In genomic region chr9:80995759-80996158, GRCh38 we compare ENCODE assay signal across 18 cellular contexts.
DNase-seq lines count a peak whose midpoint lies in the region; ATAC-seq, FAIRE-seq and TF ChIP-seq lines count a peak whose summit lies in the region.
"Had no signal": no experiment of that assay in that cellular context is flagged by ENCODE, and none has a peak within 500 bp of the region (broad histone marks: within the 10 kb centered on the region; RNA-seq: fewer than 3 reads in every experiment).

No MANE protein-coding gene starts in this region.

- no peaks in the 10 kb centered on the region for H3K36me3 ChIP-seq in bronchial epithelial cell (ENCODE audit: control insufficient read depth, insufficient read depth, low read length)
- H3K36me3 ChIP-seq: lower lobe of right lung, prostate gland, WERI-Rb-1 had no signal

- no peaks in the 10 kb centered on the region for H3K27me3 Mint-ChIP-seq in Calu3 (ENCODE audit: unreplicated experiment)
- H3K27me3 Mint-ChIP-seq in activated CD8-positive, alpha-beta T cell treated with anti-CD3 and anti-CD28 coated beads for 36 hours: peaks cover 2% of the 10 kb centered on the region
- H3K27me3 Mint-ChIP-seq: stimulated activated naive CD8-positive, alpha-beta T cell treated with anti-CD3 and anti-CD28 coated beads, Interleukin-15, amount 100 ng/mL, for 72 hours had no signal

- H3K4me3 Mint-ChIP-seq in Calu3 (ENCODE audit: low read depth, unreplicated experiment): no peak overlapping the region
- H3K4me3 Mint-ChIP-seq in activated CD8-positive, alpha-beta T cell treated with anti-CD3 and anti-CD28 coated beads for 36 hours: no peak overlapping the region
- H3K4me3 Mint-ChIP-seq: natural killer cell; stimulated activated naive CD8-positive, alpha-beta T cell treated with anti-CD3 and anti-CD28 coated beads, Interleukin-15, amount 100 ng/mL, for 72 hours had no signal

- no TSS peak for BruUV-seq in Calu3 (replicated peaks; lab: Mats Ljungman, UMichigan)

- no peaks in the 10 kb centered on the region for H3K27me3 ChIP-seq in bronchial epithelial cell (ENCODE audit: control insufficient read depth, insufficient read depth, low read length)

- no peak for DNase-seq in Calu3
- peak; percentile 89 for DNase-seq in M059J (ENCODE audit: low read depth)
- peak; percentile 82 for DNase-seq in bronchial epithelial cell (ENCODE audit: low read depth)
- peak; percentile 55 for DNase-seq in islet precursor cell
- no peak for DNase-seq in activated CD8-positive, alpha-beta T cell treated with anti-CD3 and anti-CD28 coated beads for 36 hours
- no peak for DNase-seq in cortex of kidney (lab: John Stamatoyannopoulos, UW)
- no peak for DNase-seq in activated T-cell treated with anti-CD3 and anti-CD28 coated beads, Interleukin-2, amount 50 U/mL, for 48 hours
- DNase-seq: aorta; lower lobe of right lung; natural killer cell; NCI-H2081 treated with DMSO at 0.1 percent for 48 hours; NCI-H748 treated with DMSO at 0.1 percent for 48 hours; stimulated activated CD4-positive, alpha-beta T cell treated with anti-CD3 and anti-CD28 coated beads, Interleukin-12 subunit alpha, Interleukin-12 subunit beta, amount 100 ng/mL, for 4 hours; stimulated activated naive CD8-positive, alpha-beta T cell treated with anti-CD3 and anti-CD28 coated beads, Interleukin-15, amount 100 ng/mL, for 72 hours; WERI-Rb-1 had no signal

- no peak overlapping the region for H3K4me3 ChIP-seq in bronchial epithelial cell (ENCODE audit: low read depth, low read length)
- H3K4me3 ChIP-seq: lower lobe of right lung, prostate gland had no signal

- no peaks in the 10 kb centered on the region for H3K36me3 Mint-ChIP-seq in Calu3 (ENCODE audit: insufficient read depth, unreplicated experiment)
- no peaks in the 10 kb centered on the region for H3K36me3 Mint-ChIP-seq in activated CD8-positive, alpha-beta T cell treated with anti-CD3 and anti-CD28 coated beads for 36 hours (ENCODE audit: low read depth)
- H3K36me3 Mint-ChIP-seq: natural killer cell had no signal

- peaks cover 2% of the 10 kb centered on the region for H3K9me3 Mint-ChIP-seq in Calu3 (ENCODE audit: low read depth, unreplicated experiment)
- H3K9me3 Mint-ChIP-seq in activated CD8-positive, alpha-beta T cell treated with anti-CD3 and anti-CD28 coated beads for 36 hours: peaks cover 1% of the 10 kb centered on the region

- POLR2A ChIA-PET in activated CD8-positive, alpha-beta T cell treated with anti-CD3 and anti-CD28 coated beads for 36 hours (lab: Charles Lee): no interaction called here

- TF ChIP-seq CTCF in Calu3 (IDR thresholded peaks at IDR 0.05; ENCODE audit: unreplicated experiment) (no peak), bronchial epithelial cell (IDR thresholded peaks at IDR 0.05; ENCODE audit: insufficient read depth, low read length, severe bottlenecking) (no peak)
- TF ChIP-seq CTCF in activated CD8-positive, alpha-beta T cell treated with anti-CD3 and anti-CD28 coated beads for 36 hours (IDR thresholded peaks at IDR 0.05): no peak

- intact Hi-C loops in Calu3 (cut with micrococcal nuclease; ENCODE audit: unreplicated experiment): no loop called here
- intact Hi-C loops in activated CD8-positive, alpha-beta T cell treated with anti-CD3 and anti-CD28 coated beads for 36 hours (cut with micrococcal nuclease): no loop called here

- ATAC-seq in activated CD8-positive, alpha-beta T cell treated with anti-CD3 and anti-CD28 coated beads for 36 hours: no peak
- ATAC-seq in GM18517 (IDR thresholded peaks at IDR 0.05; ENCODE audit: unreplicated experiment): no peak
- ATAC-seq: lower lobe of right lung; natural killer cell; stimulated activated naive CD8-positive, alpha-beta T cell treated with anti-CD3 and anti-CD28 coated beads, Interleukin-15, amount 100 ng/mL, for 72 hours had no signal

- CTCF ChIA-PET in Calu3 (lab: Charles Lee): no interaction called here
- CTCF ChIA-PET in activated CD8-positive, alpha-beta T cell treated with anti-CD3 and anti-CD28 coated beads for 36 hours (lab: Charles Lee): no interaction called here

- FAIRE-seq in bronchial epithelial cell (lab: Jason Lieb, UNC): no peak
- FAIRE-seq: D721Med had no signal

- H3K4me1 Mint-ChIP-seq in Calu3 (ENCODE audit: low read depth, unreplicated experiment): peaks cover 8% of the 10 kb centered on the region
- H3K4me1 Mint-ChIP-seq in activated CD8-positive, alpha-beta T cell treated with anti-CD3 and anti-CD28 coated beads for 36 hours (ENCODE audit: low read depth): no peaks in the 10 kb centered on the region
- H3K4me1 Mint-ChIP-seq: natural killer cell; stimulated activated naive CD8-positive, alpha-beta T cell treated with anti-CD3 and anti-CD28 coated beads, Interleukin-15, amount 100 ng/mL, for 72 hours had no signal

- peak overlapping the region; percentile 37 for H3K27ac Mint-ChIP-seq in Calu3 (ENCODE audit: unreplicated experiment)
- no peak overlapping the region for H3K27ac Mint-ChIP-seq in activated CD8-positive, alpha-beta T cell treated with anti-CD3 and anti-CD28 coated beads for 36 hours
- H3K27ac Mint-ChIP-seq: natural killer cell; stimulated activated naive CD8-positive, alpha-beta T cell treated with anti-CD3 and anti-CD28 coated beads, Interleukin-15, amount 100 ng/mL, for 72 hours had no signal

Comparison
In these comparisons a context has a peak if more than half of its experiments do, and no peak if none do; other contexts are left out.
1. DNase-seq: peak in M059J (single experiment), bronchial epithelial cell (single experiment) and islet precursor cell (single experiment); none in Calu3 (single experiment), activated CD8-positive, alpha-beta T cell treated with anti-CD3 and anti-CD28 coated beads for 36 hours (single experiment), cortex of kidney (single experiment) and activated T-cell treated with anti-CD3 and anti-CD28 coated beads, Interleukin-2, amount 50 U/mL, for 48 hours (0 of 2).